ENCODE assay signal across 7 cellular contexts in genomic region chr5:158074992-158075769, GRCh38.
A peak's percentile ranks its signal among the peaks of the same experiment; 100 is the strongest.
DNase-seq lines count a peak whose midpoint lies in the region; ATAC-seq, FAIRE-seq and TF ChIP-seq lines count a peak whose summit lies in the region.

No MANE protein-coding gene starts in this region.

- no peaks in the 10 kb centered on the region for H3K27me3 ChIP-seq in endothelial cell of umbilical vein (ENCODE audit: control insufficient read depth in 2 of 2, insufficient read depth in 2 of 2, low read length in 2 of 2)

- H3K9me1 ChIP-seq in endothelial cell of umbilical vein (replicated peaks; ENCODE audit: control insufficient read depth, extremely low read depth, insufficient read depth, low read length): no peaks in the 10 kb centered on the region

- TF ChIP-seq CTCF in endothelial cell of umbilical vein (IDR thresholded peaks at IDR 0.05; ENCODE audit: extremely low read depth in 1 of 2, insufficient read depth in 1 of 2, low read depth in 1 of 2, low read length in 2 of 2): peak; percentile 86 to 87

- peak overlapping the region in 2 of 3 experiments; percentile 8 to 50 for H3K4me3 ChIP-seq in endothelial cell of umbilical vein (replicated peaks in 1 of 3; ENCODE audit: insufficient read depth in 1 of 3, low read depth in 1 of 3, low read length in 3 of 3)

- H3K27me3 Mint-ChIP-seq in stimulated activated naive B cell treated with anti-CD40 and anti-IgM and Interleukin-4, amounts not matched to agents 10 μg/mL and 1 μg/mL and 100 μg/mL, for 72 hours: no peaks in the 10 kb centered on the region

- CTCF ChIA-PET in endothelial cell of umbilical vein (lab: Charles Lee): interaction anchor here (0.6 to 4.8 kb wide), 92 partner anchors 9 to 1835 kb away, joined by 3 to 110 read pairs (median 4); partner anchors contain the start of gene EBF1

- DNase-seq in GM12891 (ENCODE audit: insufficient read length, low spot score) (peak; percentile 31), NCI-H526 treated with DMSO at 0.1 percent for 48 hours (lab: John Stamatoyannopoulos, UW) (peak; percentile 60), endothelial cell of umbilical vein (ENCODE audit: low read depth, low spot score) (peak; percentile 92), mucosa of gallbladder (ENCODE audit: low spot score) (peak; percentile 48)
- DNase-seq in activated CD8-positive, alpha-beta memory T cell treated with anti-CD3 and anti-CD28 coated beads for 24 hours: peak; percentile 64
- peak; percentile 70 for DNase-seq in stimulated activated naive B cell treated with anti-CD40 and anti-IgM and Interleukin-4, amounts not matched to agents 10 μg/mL and 1 μg/mL and 100 μg/mL, for 72 hours

- intact Hi-C loops in endothelial cell of umbilical vein (cut with micrococcal nuclease): loop anchor here (1.0 to 10.0 kb wide), 14 partner anchors 20 to 1058 kb away; partner anchors contain the start of gene CLINT1

- POLR2A ChIA-PET in endothelial cell of umbilical vein (lab: Charles Lee): interaction anchor here (0.6 kb wide), 1 partner anchor 927 kb away, joined by 4 read pairs; no protein-coding TSS in a partner anchor

- H3K79me2 ChIP-seq in endothelial cell of umbilical vein (ENCODE audit: control insufficient read depth, insufficient read depth, low read length): no peaks in the 10 kb centered on the region

- H3K9me3 Mint-ChIP-seq in stimulated activated naive B cell treated with anti-CD40 and anti-IgM and Interleukin-4, amounts not matched to agents 10 μg/mL and 1 μg/mL and 100 μg/mL, for 72 hours: peaks cover 0 to 4% of the 10 kb centered on the region in 2 donors

- peak; percentile 90 for ATAC-seq in HG03139 (IDR thresholded peaks at IDR 0.05; ENCODE audit: unreplicated experiment)
- peak; percentile 84 to 87 for ATAC-seq in stimulated activated naive B cell treated with anti-CD40 and anti-IgM and Interleukin-4, amounts not matched to agents 10 μg/mL and 1 μg/mL and 100 μg/mL, for 72 hours (replicated peaks)

- BruUV-seq in endothelial cell of umbilical vein (replicated peaks; lab: Mats Ljungman, UMichigan): TSS peak; percentile 97

- H3K4me1 Mint-ChIP-seq in stimulated activated naive B cell treated with anti-CD40 and anti-IgM and Interleukin-4, amounts not matched to agents 10 μg/mL and 1 μg/mL and 100 μg/mL, for 72 hours: peaks cover 31 to 33% of the 10 kb centered on the region in 2 donors

- peak overlapping the region; percentile 93 for H2AFZ ChIP-seq in endothelial cell of umbilical vein (ENCODE audit: low read depth, low read length)

- H3K9ac ChIP-seq in endothelial cell of umbilical vein (replicated peaks; ENCODE audit: extremely low read depth, insufficient read depth, low read length): peak overlapping the region; percentile 90

- TF ChIP-seq POLR2A in GM12891 (IDR thresholded peaks at IDR 0.05; ENCODE audit: low read depth, low read length) (no peak), endothelial cell of umbilical vein (IDR thresholded peaks at IDR 0.05; ENCODE audit: low read depth, low read length) (no peak)

- dilution Hi-C loops in endothelial cell of umbilical vein (cut with MboI; ENCODE audit: extremely low pct_ligation_motif_present, low sequenced_read_pairs): no loop called here

- no peaks in the 10 kb centered on the region for H4K20me1 ChIP-seq in endothelial cell of umbilical vein (replicated peaks; ENCODE audit: control insufficient read depth, extremely low read depth, insufficient read depth, low read length)

- FAIRE-seq in GM12891 (lab: Jason Lieb, UNC) (peak; percentile 88), endothelial cell of umbilical vein (lab: Jason Lieb, UNC) (peak; percentile 87)

- peak overlapping the region; percentile 89 for H3K27ac Mint-ChIP-seq in stimulated activated naive B cell treated with anti-CD40 and anti-IgM and Interleukin-4, amounts not matched to agents 10 μg/mL and 1 μg/mL and 100 μg/mL, for 72 hours

- no peaks in the 10 kb centered on the region for H3K9me3 ChIP-seq in endothelial cell of umbilical vein (replicated peaks; ENCODE audit: control insufficient read depth, insufficient read depth, low read length)

- H3K27ac ChIP-seq in endothelial cell of umbilical vein (ENCODE audit: insufficient read depth, low read depth, low read length): peak overlapping the region; percentile 97

- H3K4me2 ChIP-seq in endothelial cell of umbilical vein (ENCODE audit: insufficient read depth, low read length): peak overlapping the region; percentile 89

- peak overlapping the region; percentile 39 to 51 for H3K4me3 Mint-ChIP-seq in stimulated activated naive B cell treated with anti-CD40 and anti-IgM and Interleukin-4, amounts not matched to agents 10 μg/mL and 1 μg/mL and 100 μg/mL, for 72 hours

- H3K4me1 ChIP-seq in endothelial cell of umbilical vein (ENCODE audit: control insufficient read depth, extremely low read depth, insufficient read depth, low read length): peaks cover 18% of the 10 kb centered on the region

- H3K36me3 Mint-ChIP-seq in stimulated activated naive B cell treated with anti-CD40 and anti-IgM and Interleukin-4, amounts not matched to agents 10 μg/mL and 1 μg/mL and 100 μg/mL, for 72 hours: peaks cover 0 to 3% of the 10 kb centered on the region in 2 donors

- H3K36me3 ChIP-seq in endothelial cell of umbilical vein (ENCODE audit: control insufficient read depth in 2 of 2, extremely low read depth in 1 of 2, insufficient read depth in 2 of 2, low read length in 2 of 2): no peaks in the 10 kb centered on the region

TF ChIP-seq in GM12891, 5 proteins besides CTCF, POLR2A, EP300 and RAD21:
- TF ChIP-seq TAF1 (IDR thresholded peaks at IDR 0.05; ENCODE audit: low read depth, low read length): no peak
- peak; percentile 90; the same call in 1 of the 2 replicates for TF ChIP-seq POU2F2 (IDR thresholded peaks at IDR 0.05; ENCODE audit: low read depth, low read length)

TF ChIP-seq in endothelial cell of umbilical vein, 7 proteins besides CTCF, POLR2A, EP300 and RAD21:
- peak; percentile 19 for TF ChIP-seq FOS (IDR thresholded peaks at IDR 0.05; ENCODE audit: borderline replicate concordance, insufficient read depth, low read length)
- peak; percentile 96 for TF ChIP-seq JUN (IDR thresholded peaks at IDR 0.05; ENCODE audit: borderline replicate concordance, insufficient read depth, insufficient read length, low read depth)
- no peak for TF ChIP-seq EZH2 (IDR thresholded peaks at IDR 0.05; ENCODE audit: borderline replicate concordance, low read depth, low read length, severe bottlenecking)
- TF ChIP-seq POLR2AphosphoS5 (IDR thresholded peaks at IDR 0.05; ENCODE audit: insufficient read depth, low read depth, low read length): no peak
- TF ChIP-seq MAX (IDR thresholded peaks at IDR 0.05; ENCODE audit: insufficient read depth, insufficient read length): no peak
- TF ChIP-seq GATA2 (IDR thresholded peaks at IDR 0.05; ENCODE audit: insufficient read depth, insufficient read length, low read depth, low read length): no peak
- TF ChIP-seq MYC (IDR thresholded peaks at IDR 0.05; ENCODE audit: low read depth, low read length): no peak

Comparison
In these comparisons a context has a peak if more than half of its experiments do, and no peak if none do; other contexts are left out.
1. Peak in every context shown above with its lines: DNase-seq, ATAC-seq, H3K4me3 ChIP-seq and H3K27ac ChIP-seq.
2. DNase-seq: peak in every context shown above with its lines; median percentile 92 in endothelial cell of umbilical vein; 70 in stimulated activated naive B cell treated with anti-CD40 and anti-IgM and Interleukin-4, amounts not matched to agents 10 μg/mL and 1 μg/mL and 100 μg/mL, for 72 hours; 64 in activated CD8-positive, alpha-beta memory T cell treated with anti-CD3 and anti-CD28 coated beads for 24 hours; 60 in NCI-H526 treated with DMSO at 0.1 percent for 48 hours; 48 in mucosa of gallbladder; 31 in GM12891.